Comparison of ENCODE assay signal across 8 cellular contexts in the genomic region with DNA sequence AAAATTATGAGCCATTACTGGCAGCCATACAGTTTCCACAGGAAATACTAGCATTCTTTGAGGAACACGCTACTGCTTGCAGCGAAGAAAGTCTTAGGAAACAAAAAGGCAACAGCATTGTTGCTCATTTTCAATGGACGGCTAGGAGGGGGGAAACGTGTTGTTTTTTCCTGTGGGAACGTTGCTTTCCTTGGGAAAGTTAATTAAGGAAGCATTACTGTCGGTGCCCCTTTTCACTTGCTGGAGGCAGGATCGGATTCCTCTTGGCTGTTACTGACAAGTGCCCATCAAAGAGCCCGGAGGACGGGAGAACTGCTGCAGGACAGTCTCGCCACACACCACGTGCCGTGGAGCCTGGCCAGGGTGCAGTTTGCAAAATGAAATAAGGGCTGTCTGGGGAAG. TPM values are rescaled to one million over a fixed set of nuclear protein-coding genes. Genes with fewer than 3 reads are reported as not detected.
A peak's percentile ranks its signal among the peaks of the same experiment; 100 is the strongest.
DNase-seq lines count a peak whose midpoint lies in the region; ATAC-seq and TF ChIP-seq lines count a peak whose summit lies in the region.

No MANE protein-coding gene starts in this region.

- peaks cover 6% of the 10 kb centered on the region for H3K27me3 Mint-ChIP-seq in brain

- peaks cover 7 to 31% (median 16%) of the 10 kb centered on the region in 5 experiments for H3K9me3 Mint-ChIP-seq in brain

- peak overlapping the region; percentile 38 to 67 (median 43) for H3K4me3 ChIP-seq in skin epidermis

- peak overlapping the region; percentile 95 to 99 (median 99) for H3K27ac Mint-ChIP-seq in brain

- CTCF ChIA-PET in HEK293T (lab: Yijun Ruan, JAX): no interaction called here

- DNase-seq in HEK293T (ENCODE audit: extremely low spot score) (no peak), inferior parietal cortex (ENCODE audit: extremely low spot score) (peak; percentile 29), hepatic stellate cell (ENCODE audit: low spot score) (no peak), HuH-7 (ENCODE audit: low spot score) (no peak)

- TF ChIP-seq CTCF in brain (conservative IDR thresholded peaks at IDR 0.05): no peak

- H3K4me3 Mint-ChIP-seq in brain: peak overlapping the region; percentile 96 to 99 (median 98)

- peaks cover 36% of the 10 kb centered on the region for H3K36me3 Mint-ChIP-seq in brain

- peaks cover 71% of the 10 kb centered on the region for H3K4me1 Mint-ChIP-seq in brain

- POLR2A ChIA-PET in HEK293T (lab: Yijun Ruan, JAX): no interaction called here

- peak overlapping the region in 10 of 21 experiments; percentile 4 to 78 (median 65) for H3K27ac ChIP-seq in skin epidermis

- ATAC-seq in HG03135 (IDR thresholded peaks at IDR 0.05; ENCODE audit: unreplicated experiment) (no peak), GM21390 (IDR thresholded peaks at IDR 0.05; ENCODE audit: unreplicated experiment) (no peak)

TF ChIP-seq in HEK293T, 16 proteins besides CTCF, POLR2A, EP300 and RAD21:
- TF ChIP-seq TARDBP (IDR thresholded peaks at IDR 0.05): no peak
- TF ChIP-seq ZNF384 (IDR thresholded peaks at IDR 0.05): no peak
- no peak for TF ChIP-seq BHLHE40 (IDR thresholded peaks at IDR 0.05; ENCODE audit: borderline replicate concordance)
- TF ChIP-seq L3MBTL2 (conservative IDR thresholded peaks at IDR 0.05): peak; percentile 17; the same call in 1 of the 2 replicates
- TF ChIP-seq FOXM1 (IDR thresholded peaks at IDR 0.05; ENCODE audit: borderline replicate concordance): no peak
- no peak for TF ChIP-seq HDGF (IDR thresholded peaks at IDR 0.05; ENCODE audit: borderline replicate concordance)
- no peak for TF ChIP-seq ARNT (IDR thresholded peaks at IDR 0.05)
- TF ChIP-seq, protein P1, sequence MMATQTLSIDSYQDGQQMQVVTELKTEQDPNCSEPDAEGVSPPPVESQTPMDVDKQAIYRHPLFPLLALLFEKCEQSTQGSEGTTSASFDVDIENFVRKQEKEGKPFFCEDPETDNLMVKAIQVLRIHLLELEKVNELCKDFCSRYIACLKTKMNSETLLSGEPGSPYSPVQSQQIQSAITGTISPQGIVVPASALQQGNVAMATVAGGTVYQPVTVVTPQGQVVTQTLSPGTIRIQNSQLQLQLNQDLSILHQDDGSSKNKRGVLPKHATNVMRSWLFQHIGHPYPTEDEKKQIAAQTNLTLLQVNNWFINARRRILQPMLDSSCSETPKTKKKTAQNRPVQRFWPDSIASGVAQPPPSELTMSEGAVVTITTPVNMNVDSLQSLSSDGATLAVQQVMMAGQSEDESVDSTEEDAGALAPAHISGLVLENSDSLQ (IDR thresholded peaks at IDR 0.05): peak; percentile 41; the same call in 1 of the 2 replicates
- no peak for TF ChIP-seq FOXA1 (IDR thresholded peaks at IDR 0.05)

RNA-seq across cellular contexts. Expression of a gene that starts 1.0 kb away (rescaled TPM):
- polyA plus RNA-seq in brain (ENCODE audit: insufficient read depth, low read depth, low replicate concordance): 42.2 TPM
